Comparison of ENCODE assay signal across 8 cellular contexts in genomic region chr2:6917071-6917760, GRCh38. TPM values are rescaled to one million over a fixed set of nuclear protein-coding genes. Genes with fewer than 3 reads are reported as not detected.
DNase-seq lines count a peak whose midpoint lies in the region; ATAC-seq lines count a peak whose summit lies in the region.

A gene with protein sequence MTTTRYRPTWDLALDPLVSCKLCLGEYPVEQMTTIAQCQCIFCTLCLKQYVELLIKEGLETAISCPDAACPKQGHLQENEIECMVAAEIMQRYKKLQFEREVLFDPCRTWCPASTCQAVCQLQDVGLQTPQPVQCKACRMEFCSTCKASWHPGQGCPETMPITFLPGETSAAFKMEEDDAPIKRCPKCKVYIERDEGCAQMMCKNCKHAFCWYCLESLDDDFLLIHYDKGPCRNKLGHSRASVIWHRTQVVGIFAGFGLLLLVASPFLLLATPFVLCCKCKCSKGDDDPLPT (plus strand): TSS chr2:6917412. CDS start chr2:6996927, 79,515 bp downstream.

- POLR2A ChIA-PET in activated CD4-positive, alpha-beta T cell treated with anti-CD3 and anti-CD28 coated beads for 36 hours (lab: Charles Lee) = interaction anchor here (1.2 kb wide), 1 partner anchor 40 kb away, joined by 3 read pairs; the partner anchor contains the start of gene RSAD2

- no peaks in the 10 kb centered on the region for H3K27me3 Mint-ChIP-seq in activated CD4-positive, alpha-beta T cell treated with anti-CD3 and anti-CD28 coated beads for 36 hours

- H3K27ac ChIP-seq in cingulate gyrus (ENCODE audit: low read depth, low read length) = peak within 1 kb of the TSS; percentile 90

- ATAC-seq in HG02798 (IDR thresholded peaks at IDR 0.05; ENCODE audit: poor library complexity, unreplicated experiment) (peak; percentile 85), left lobe of liver (peak; percentile 96)
- ATAC-seq in activated CD4-positive, alpha-beta T cell treated with anti-CD3 and anti-CD28 coated beads for 36 hours = peak; percentile 54

- CTCF ChIA-PET in activated CD4-positive, alpha-beta T cell treated with anti-CD3 and anti-CD28 coated beads for 36 hours (lab: Charles Lee) = interaction anchor here (0.6 to 3.1 kb wide), 23 partner anchors 9 to 142 kb away, joined by 3 to 39 read pairs (median 4); partner anchors contain the start of gene CMPK2

- no peaks in the 10 kb centered on the region for H3K9me3 Mint-ChIP-seq in activated CD4-positive, alpha-beta T cell treated with anti-CD3 and anti-CD28 coated beads for 36 hours (ENCODE audit: low read depth)

- peak within 1 kb of the TSS; percentile 72 for H3K4me3 Mint-ChIP-seq in activated CD4-positive, alpha-beta T cell treated with anti-CD3 and anti-CD28 coated beads for 36 hours

- peaks cover 79% of the 10 kb centered on the region for H3K4me1 Mint-ChIP-seq in activated CD4-positive, alpha-beta T cell treated with anti-CD3 and anti-CD28 coated beads for 36 hours

- intact Hi-C loops in activated CD4-positive, alpha-beta T cell treated with anti-CD3 and anti-CD28 coated beads for 36 hours (cut with DNase I, micrococcal nuclease) = loop anchor here (1.0 to 5.0 kb wide), 5 partner anchors 8 to 90 kb away; partner anchors contain the start of gene CMPK2 (in 1 of the 2)

- peaks cover 23% of the 10 kb centered on the region for H3K36me3 Mint-ChIP-seq in activated CD4-positive, alpha-beta T cell treated with anti-CD3 and anti-CD28 coated beads for 36 hours (ENCODE audit: low read depth)

- peak; percentile 88 for DNase-seq in DMS 273 (lab: John Stamatoyannopoulos, UW; ENCODE audit: unreplicated experiment)
- no peak for DNase-seq in DMS 273 treated with DMSO at 0.1 percent for 48 hours (lab: John Stamatoyannopoulos, UW)
- peak; percentile 45 for DNase-seq in NCI-H1694 (lab: John Stamatoyannopoulos, UW)
- DNase-seq in activated CD4-positive, alpha-beta T cell treated with anti-CD3 and anti-CD28 coated beads for 36 hours = peak; percentile 84
- DNase-seq in left lobe of liver (ENCODE audit: low spot score) = peak; percentile 68
- peak; percentile 62 to 81 for DNase-seq in stimulated activated CD4-positive, alpha-beta T cell treated with anti-CD3 and anti-CD28 coated beads, Interleukin-4, amount 100 ng/mL, for 4 hours

- peak within 1 kb of the TSS; percentile 82 for H3K27ac Mint-ChIP-seq in activated CD4-positive, alpha-beta T cell treated with anti-CD3 and anti-CD28 coated beads for 36 hours

RNA-seq across cellular contexts. Expression of the gene that starts here (rescaled TPM):
- 10 to 100 TPM; 38.6 to 42.7 TPM for total RNA-seq in activated CD4-positive, alpha-beta T cell treated with anti-CD3 and anti-CD28 coated beads for 36 hours
- 3.2 TPM for total RNA-seq in left lobe of liver
